1 cellular context compared by ENCODE assay signal in genomic region chr2:238875161-238875530, GRCh38.
TF ChIP-seq lines count a peak whose summit lies in the region.

No MANE protein-coding gene starts in this region.

TF ChIP-seq in GM23338, 12 proteins besides CTCF, POLR2A, EP300 and RAD21 (continued from another document):
- TF ChIP-seq ZNF462 (CRISPR knock-in tag; IDR thresholded peaks at IDR 0.05) (0 out of 2 replicates have a peak, but pooled peaks have one; percentile 31), EZH2phosphoT487 (IDR thresholded peaks at IDR 0.05; ENCODE audit: unreplicated experiment) (no peak)
